Comparison of ENCODE assay signal across 1 cellular context in the genomic region with DNA sequence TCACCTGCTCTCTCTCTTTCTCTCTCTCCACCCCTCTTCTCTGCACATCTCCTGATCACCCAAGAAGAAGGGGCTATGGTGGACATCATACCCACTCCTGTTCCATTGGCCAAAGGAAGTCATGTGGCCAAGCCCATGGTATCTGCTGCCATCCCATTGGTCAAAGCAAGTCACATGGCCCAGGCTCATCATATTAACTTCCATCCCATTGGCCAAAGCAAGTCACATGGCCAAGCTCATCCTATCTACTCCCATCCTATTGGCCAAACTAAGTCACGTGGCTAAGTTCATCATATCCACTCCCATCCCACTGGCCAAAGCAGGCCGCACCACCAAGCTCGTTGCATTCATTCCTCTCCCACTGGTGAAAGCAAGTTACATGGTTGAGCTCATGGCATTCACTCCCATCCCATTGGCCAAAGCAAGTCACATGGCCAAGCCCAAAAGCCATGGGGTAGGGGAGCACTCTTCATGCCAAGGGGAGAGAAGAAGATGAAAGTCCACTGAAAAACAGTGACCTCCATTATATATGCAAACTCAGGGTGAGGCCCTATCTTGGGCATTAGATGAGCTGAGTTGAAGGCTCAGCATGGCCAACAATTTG.
TF ChIP-seq lines count a peak whose summit lies in the region.

No MANE protein-coding gene starts in this region.

TF ChIP-seq in H1, 55 proteins besides CTCF, POLR2A, EP300 and RAD21:
- no peak for TF ChIP-seq CEBPB (IDR thresholded peaks at IDR 0.05; ENCODE audit: low read depth, low read length)
- TF ChIP-seq, protein P1, sequence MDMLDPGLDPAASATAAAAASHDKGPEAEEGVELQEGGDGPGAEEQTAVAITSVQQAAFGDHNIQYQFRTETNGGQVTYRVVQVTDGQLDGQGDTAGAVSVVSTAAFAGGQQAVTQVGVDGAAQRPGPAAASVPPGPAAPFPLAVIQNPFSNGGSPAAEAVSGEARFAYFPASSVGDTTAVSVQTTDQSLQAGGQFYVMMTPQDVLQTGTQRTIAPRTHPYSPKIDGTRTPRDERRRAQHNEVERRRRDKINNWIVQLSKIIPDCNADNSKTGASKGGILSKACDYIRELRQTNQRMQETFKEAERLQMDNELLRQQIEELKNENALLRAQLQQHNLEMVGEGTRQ (IDR thresholded peaks at IDR 0.05; ENCODE audit: low read length): peak; percentile 56; the same call in 1 of the 2 replicates
- TF ChIP-seq SP4 (IDR thresholded peaks at IDR 0.05; ENCODE audit: low read length): no peak
- no peak for TF ChIP-seq ZNF274 (IDR thresholded peaks at IDR 0.05; ENCODE audit: borderline replicate concordance, extremely low read depth, low read length)
- no peak for TF ChIP-seq CBX8 (IDR thresholded peaks at IDR 0.05; ENCODE audit: borderline replicate concordance, low read depth, low read length)
TF ChIP-seq in H1: peak in this region for 1.
